ENCODE assay signal across 8 cellular contexts in the genomic region with DNA sequence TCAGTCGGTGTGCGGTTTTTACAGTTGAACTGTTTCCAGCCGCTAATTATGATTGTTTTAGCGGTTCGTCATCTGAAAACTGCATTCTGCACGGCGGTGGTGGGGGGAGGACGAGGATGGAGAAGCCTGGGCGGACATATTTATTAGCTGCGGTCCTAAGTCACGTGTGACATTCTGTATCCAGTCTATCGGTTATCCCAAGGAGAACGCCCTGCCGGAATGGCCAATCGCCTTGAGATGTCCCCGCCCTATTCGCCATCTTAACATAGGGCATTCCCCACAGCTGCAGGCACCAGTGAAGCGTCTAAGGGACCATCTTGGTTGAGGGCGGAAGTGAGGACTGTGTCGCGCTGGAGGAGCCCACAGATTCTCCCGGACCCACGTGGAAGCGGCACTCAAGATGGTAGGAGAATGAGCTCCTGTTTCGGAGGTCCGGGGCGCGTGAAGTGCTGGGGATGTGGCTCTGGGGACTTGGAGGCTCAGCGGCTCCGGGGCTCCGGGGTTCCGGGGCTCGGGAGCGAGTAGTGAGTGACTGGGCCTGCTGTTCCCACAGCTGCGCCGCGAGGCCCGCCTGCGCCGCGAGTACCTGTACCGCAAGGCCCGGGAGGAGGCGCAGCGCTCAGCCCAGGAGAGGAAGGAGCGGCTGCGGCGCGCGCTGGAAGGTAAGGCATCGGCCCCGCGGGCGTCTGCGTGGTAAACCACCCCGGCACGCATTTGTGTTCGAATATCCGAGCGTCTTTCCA. TPM values are rescaled to one million over a fixed set of nuclear protein-coding genes. Genes with fewer than 3 reads are reported as not detected.
DNase-seq lines count a peak whose midpoint lies in the region; ATAC-seq and TF ChIP-seq lines count a peak whose summit lies in the region.

A gene with protein sequence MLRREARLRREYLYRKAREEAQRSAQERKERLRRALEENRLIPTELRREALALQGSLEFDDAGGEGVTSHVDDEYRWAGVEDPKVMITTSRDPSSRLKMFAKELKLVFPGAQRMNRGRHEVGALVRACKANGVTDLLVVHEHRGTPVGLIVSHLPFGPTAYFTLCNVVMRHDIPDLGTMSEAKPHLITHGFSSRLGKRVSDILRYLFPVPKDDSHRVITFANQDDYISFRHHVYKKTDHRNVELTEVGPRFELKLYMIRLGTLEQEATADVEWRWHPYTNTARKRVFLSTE (plus strand): TSS at position 365 of the 743 bp plus-strand sequence. CDS start 36 bp downstream, at position 401.

- peak within 1 kb of the TSS; percentile 99 for H3K27ac Mint-ChIP-seq in T-cell

- ATAC-seq in HG02798 (IDR thresholded peaks at IDR 0.05; ENCODE audit: poor library complexity, unreplicated experiment), result peak; percentile 86
- peak; percentile 86 to 90 (median 88) for ATAC-seq in T-cell (replicated peaks in 1 of 4)
- ATAC-seq in heart right ventricle, result peak; percentile 97 to 98 (median 98)

- 0 to 1% (median 1%) methylated on average over 29 to 60 of the region's 60 CpGs for WGBS in adrenal gland, 4 donors
- WGBS in heart right ventricle, 2 donors, result 0% methylated on average over 60 of the region's 60 CpGs

- POLR2A ChIA-PET in T-cell (lab: Charles Lee), result interaction anchor here (0.6 to 1.6 kb wide), 8 partner anchors 8 to 669 kb away, joined by 3 to 14 read pairs (median 4); a partner anchor contains a TSS

- H3K36me3 Mint-ChIP-seq in T-cell, result peaks cover 50% of the 10 kb centered on the region

- TF ChIP-seq CTCF in GM12874 (IDR thresholded peaks at IDR 0.05; ENCODE audit: insufficient read depth, low read depth, low read length) (peak; percentile 37; the same call in 1 of the 2 replicates), adrenal gland (IDR thresholded peaks at IDR 0.05) (peak in 3 of 6 experiments; percentile 14 to 46 (median 29)), heart right ventricle (IDR thresholded peaks at IDR 0.05) (peak in 6 of 9 donors; percentile 26 to 65 (median 54))

- no peaks in the 10 kb centered on the region for H3K9me3 Mint-ChIP-seq in T-cell

- no peaks in the 10 kb centered on the region for H3K27me3 ChIP-seq in adrenal gland
- H3K27me3 ChIP-seq in heart right ventricle, result no peaks in the 10 kb centered on the region

- H3K4me1 ChIP-seq in adrenal gland (replicated peaks in 1 of 2), result peaks cover 8 to 19% of the 10 kb centered on the region in 2 donors
- peaks cover 3 to 29% (median 16%) of the 10 kb centered on the region in 9 donors for H3K4me1 ChIP-seq in heart right ventricle

- H3K9me3 ChIP-seq in adrenal gland (replicated peaks in 1 of 3) (no peaks in the 10 kb centered on the region), heart right ventricle (no peaks in the 10 kb centered on the region)

- H3K4me3 ChIP-seq in adrenal gland (peak within 1 kb of the TSS; percentile 47 to 92 (median 62)), heart right ventricle (peak within 1 kb of the TSS; percentile 49 to 96 (median 77))

- no peak for TF ChIP-seq POLR2A in adrenal gland (IDR thresholded peaks at IDR 0.05)

- peak within 1 kb of the TSS; percentile 99 to 100 (median 99) for H3K4me3 Mint-ChIP-seq in T-cell

- H3K4me1 Mint-ChIP-seq in T-cell, result peaks cover 36 to 46% (median 40%) of the 10 kb centered on the region in 3 donors

- CTCF ChIA-PET in T-cell (lab: Charles Lee), result interaction anchor here (0.6 to 3.3 kb wide), 12 partner anchors 10 to 455 kb away, joined by 3 to 51 read pairs (median 4); a partner anchor contains a TSS

- H3K27me3 Mint-ChIP-seq in T-cell, result no peaks in the 10 kb centered on the region

- H3K27ac ChIP-seq in adrenal gland (peak within 1 kb of the TSS; percentile 55 to 92 (median 90)), heart right ventricle (peak within 1 kb of the TSS; percentile 69 to 97 (median 92))

- H3K36me3 ChIP-seq in adrenal gland (replicated peaks in 1 of 2), result peaks cover 0 to 51% of the 10 kb centered on the region in 2 donors
- H3K36me3 ChIP-seq in heart right ventricle, result peaks cover 0 to 66% (median 27%) of the 10 kb centered on the region in 9 donors

- DNase-seq in NCI-H1436 (lab: John Stamatoyannopoulos, UW) (peak; percentile 98), T-cell (peak; percentile 90 to 99 (median 96)), adrenal gland (peak; percentile 97 to 100 (median 99)), heart right ventricle (peak; percentile 89 to 99), posterior vena cava (ENCODE audit: low spot score) (peak; percentile 98), ureter (ENCODE audit: low spot score) (peak; percentile 98)

- intact Hi-C loops in adrenal gland (cut with DNase I), result no loop called here
- intact Hi-C loops in heart right ventricle (cut with DNase I), result loop anchor here in 3 of 10 donors (1.0 to 5.0 kb wide), 3 partner anchors 49 to 465 kb away; a partner anchor contains a TSS
- intact Hi-C loops in posterior vena cava (cut with DNase I), result no loop called here

RNA-seq across cellular contexts. Expression of the gene that starts here (rescaled TPM):
- total RNA-seq in T-cell (10 to 100 TPM; 70.7 to 93.7 (median 86.9) TPM), adrenal gland (100 to 1,000 TPM in 2 of 8 donors, 10 to 100 TPM in 6; 62.7 to 114 (median 83.2) TPM), heart right ventricle (10 to 100 TPM; 50.6 to 82.0 (median 61.6) TPM), posterior vena cava (10 to 100 TPM; 48.7 to 60.5 TPM), ureter (76.5 TPM)
- polyA plus RNA-seq in adrenal gland (100 to 1,000 TPM in 2 of 3 donors, 10 to 100 TPM in 1; 55.8 to 141 (median 117) TPM), heart right ventricle (100 to 1,000 TPM in 1 of 2 donors, 10 to 100 TPM in 1; 82.3 to 190 TPM)

Comparison
In these comparisons a context has a peak if more than half of its experiments do, and no peak if none do; other contexts are left out.
1. Peak in every context shown above with its lines: DNase-seq, ATAC-seq, H3K4me3 ChIP-seq and H3K27ac ChIP-seq.